ENCODE assay signal across 8 cellular contexts in genomic region chr3:194573680-194574437, GRCh38. TPM values are rescaled to one million over a fixed set of nuclear protein-coding genes. Genes with fewer than 3 reads are reported as not detected.
DNase-seq lines count a peak whose midpoint lies in the region; ATAC-seq, FAIRE-seq and TF ChIP-seq lines count a peak whose summit lies in the region.

No MANE protein-coding gene starts in this region.

- in situ Hi-C loops in HepG2 (cut with HindIII; ENCODE audit: extremely low pct_ligation_motif_present, low pct_unique_long_range_greater_than_20kb): loop anchor here (5.0 kb wide), 1 partner anchor 97 kb away; no protein-coding TSS in a partner anchor

- FAIRE-seq in HepG2 (lab: Jason Lieb, UNC): peak; percentile 86

- DNase-seq in cardiac fibroblast (ENCODE audit: low read depth in 2 of 2) (peak; percentile 72 to 82), HepG2 (ENCODE audit: low spot score) (peak; percentile 48), tibial artery (no peak), RWPE1 (ENCODE audit: low spot score) (no peak)

- POLR2A ChIA-PET in HepG2 (lab: Yijun Ruan, JAX): interaction anchor here (1.4 to 3.5 kb wide), 6 partner anchors 9 to 178 kb away, joined by 3 to 24 read pairs (median 6); no protein-coding TSS in a partner anchor
- POLR2A ChIA-PET in RWPE1 (lab: Yijun Ruan, JAX; ENCODE audit: low non-redundant PET): no interaction called here

- H2AFZ ChIP-seq in SU-DHL-6 (ENCODE audit: low read depth, low read length, severe bottlenecking) (no peak overlapping the region), HepG2 (ENCODE audit: low read length) (no peak overlapping the region)

- no peak overlapping the region for H3K27ac ChIP-seq in DOHH2 (ENCODE audit: low read depth, low read length)
- no peak overlapping the region for H3K27ac ChIP-seq in SU-DHL-6 (ENCODE audit: low read depth, low read length)
- no peak overlapping the region for H3K27ac ChIP-seq in HepG2 (ENCODE audit: extremely low read length, insufficient read depth, low read length)
- peak overlapping the region; percentile 79 to 85 for H3K27ac ChIP-seq in tibial artery
- H3K27ac ChIP-seq in RWPE1: no peak overlapping the region; the same call in 1 of the 2 replicates

- BruUV-seq in HepG2 (replicated peaks; lab: Mats Ljungman, UMichigan): no TSS peak

- H3K9ac ChIP-seq in SU-DHL-6 (ENCODE audit: low read length) (no peak overlapping the region), HepG2 (ENCODE audit: insufficient read depth, low read depth, low read length) (no peak overlapping the region)

- ATAC-seq in GM21367 (IDR thresholded peaks at IDR 0.05; ENCODE audit: unreplicated experiment) (peak; percentile 74), HepG2 (peak; percentile 89)

- TF ChIP-seq EP300 in Ishikawa (IDR thresholded peaks at IDR 0.05; ENCODE audit: borderline replicate concordance) (no peak), HepG2 (IDR thresholded peaks at IDR 0.05; ENCODE audit: low read depth in 2 of 2, low read length in 2 of 2) (no peak), HepG2 (CRISPR knock-in tag; IDR thresholded peaks at IDR 0.05; ENCODE audit: borderline replicate concordance) (no peak)

- H3K4me2 ChIP-seq in DOHH2 (ENCODE audit: low read length) (no peak overlapping the region), SU-DHL-6 (ENCODE audit: low read depth, low read length, poor library complexity, severe bottlenecking) (no peak overlapping the region), HepG2 (ENCODE audit: low read depth, low read length) (peak overlapping the region; percentile 42; the same call in 1 of the 2 replicates)

- WGBS in HepG2 (ENCODE audit: low lambda C conversion rate): 50% methylated on average over 10 of the region's 10 CpGs

- no peak overlapping the region for H3K4me3 ChIP-seq in DOHH2 (ENCODE audit: low read length)
- no peak overlapping the region for H3K4me3 ChIP-seq in SU-DHL-6 (ENCODE audit: insufficient read depth, low read length, poor library complexity, severe bottlenecking)
- H3K4me3 ChIP-seq in cardiac fibroblast (replicated peaks in 1 of 2; ENCODE audit: low read depth in 2 of 2, low read length in 2 of 2): peak overlapping the region in 1 of 2 donors; percentile 2
- H3K4me3 ChIP-seq in HepG2 (replicated peaks in 1 of 3; ENCODE audit: insufficient read depth in 1 of 3, low read depth in 2 of 3, low read length in 3 of 3): no peak overlapping the region; a peak in 1 of 6 replicates
- H3K4me3 ChIP-seq in tibial artery: no peak overlapping the region

- H3K4me1 ChIP-seq in DOHH2 (ENCODE audit: control insufficient read depth, low read length): no peaks in the 10 kb centered on the region
- peaks cover 64% of the 10 kb centered on the region for H3K4me1 ChIP-seq in HepG2 (ENCODE audit: insufficient read depth, low read length)
- peaks cover 3 to 35% (median 22%) of the 10 kb centered on the region in 4 donors for H3K4me1 ChIP-seq in tibial artery

- CTCF ChIA-PET in HepG2 (lab: Yijun Ruan, JAX; ENCODE audit: low intra/inter-chr PET ratio, low total read pairs) (interaction anchor here (1.5 kb wide), 1 partner anchor 102 kb away, joined by 11 read pairs; no protein-coding TSS in a partner anchor), RWPE1 (lab: Yijun Ruan, JAX) (interaction anchor here (0.5 kb wide), 2 partner anchors 47 to 76 kb away, joined by 3 to 6 read pairs; no protein-coding TSS in a partner anchor)

- no peak for TF ChIP-seq POLR2A in HepG2 (IDR thresholded peaks at IDR 0.05; ENCODE audit: insufficient read depth in 1 of 2, low read depth in 2 of 2, low read length in 2 of 2)

- H4K20me1 ChIP-seq in DOHH2 (ENCODE audit: control insufficient read depth, insufficient read depth, low read depth, low read length) (no peaks in the 10 kb centered on the region), SU-DHL-6 (ENCODE audit: low read depth, low read length) (no peaks in the 10 kb centered on the region), HepG2 (ENCODE audit: insufficient read depth, low read length) (no peaks in the 10 kb centered on the region)

- TF ChIP-seq CTCF in DOHH2 (IDR thresholded peaks at IDR 0.05; ENCODE audit: low read depth, low read length, poor library complexity, severe bottlenecking) (peak; percentile 63), SU-DHL-6 (IDR thresholded peaks at IDR 0.05; ENCODE audit: insufficient read depth, low read length, poor library complexity, severe bottlenecking) (peak; percentile 42), cardiac fibroblast (IDR thresholded peaks at IDR 0.05; ENCODE audit: low read depth, low read length) (peak; percentile 44), HepG2 (CRISPR knock-in tag; IDR thresholded peaks at IDR 0.05) (peak; percentile 95), tibial artery (IDR thresholded peaks at IDR 0.05) (peak; percentile 70 to 75), RWPE1 (conservative IDR thresholded peaks at IDR 0.05; ENCODE audit: low read depth) (no peak)

- TF ChIP-seq RAD21 in Ishikawa (IDR thresholded peaks at IDR 0.05; ENCODE audit: low read depth) (peak; percentile 87), HepG2 (CRISPR knock-in tag; IDR thresholded peaks at IDR 0.05) (peak; percentile 75)

- H3F3A ChIP-seq in DOHH2 (ENCODE audit: control insufficient read depth, insufficient read depth) (no peaks in the 10 kb centered on the region), SU-DHL-6 (ENCODE audit: insufficient read depth) (no peaks in the 10 kb centered on the region)

- no peaks in the 10 kb centered on the region for H3K9me2 ChIP-seq in DOHH2 (replicated peaks; ENCODE audit: control insufficient read depth, low read length)
- no peaks in the 10 kb centered on the region for H3K9me2 ChIP-seq in SU-DHL-6 (replicated peaks; ENCODE audit: insufficient read depth, low read length)

- H3K9me3 ChIP-seq in DOHH2 (ENCODE audit: control insufficient read depth, insufficient read depth, low read length) (no peaks in the 10 kb centered on the region), SU-DHL-6 (ENCODE audit: insufficient read depth, low read length) (no peaks in the 10 kb centered on the region), HepG2 (ENCODE audit: low read length) (no peaks in the 10 kb centered on the region), tibial artery (no peaks in the 10 kb centered on the region)

- H3K27me3 ChIP-seq in DOHH2 (ENCODE audit: control insufficient read depth, low read length) (peaks cover 6% of the 10 kb centered on the region; the same call in 1 of the 2 replicates), SU-DHL-6 (ENCODE audit: low read length) (no peaks in the 10 kb centered on the region), HepG2 (ENCODE audit: control insufficient read depth in 1 of 2, insufficient read depth in 2 of 2, low read length in 2 of 2) (no peaks in the 10 kb centered on the region), tibial artery (no peaks in the 10 kb centered on the region)

- intact Hi-C loops in HepG2 (cut with micrococcal nuclease; ENCODE audit: unreplicated experiment) (loop anchor here (1.0 to 5.0 kb wide), 2 partner anchors 87 to 102 kb away; partner anchors contain the start of gene ATP13A3), tibial artery (cut with DNase I; ENCODE audit: low total_unique reads) (loop anchor here (2.0 kb wide), 1 partner anchor 93 kb away; no protein-coding TSS in a partner anchor)

- H3K79me2 ChIP-seq in DOHH2 (ENCODE audit: control insufficient read depth, low read length) (no peaks in the 10 kb centered on the region), SU-DHL-6 (ENCODE audit: insufficient read depth, low read length) (no peaks in the 10 kb centered on the region), HepG2 (ENCODE audit: insufficient read depth, low read length) (no peaks in the 10 kb centered on the region)

- H3K36me3 ChIP-seq in DOHH2 (ENCODE audit: control insufficient read depth, low read length) (no peaks in the 10 kb centered on the region), SU-DHL-6 (ENCODE audit: low read length) (no peaks in the 10 kb centered on the region), HepG2 (replicated peaks in 1 of 2; ENCODE audit: control insufficient read depth in 1 of 2, insufficient read depth in 2 of 2, low read length in 2 of 2) (no peaks in the 10 kb centered on the region), tibial artery (no peaks in the 10 kb centered on the region)

TF ChIP-seq in Ishikawa, 13 proteins besides CTCF, POLR2A, EP300 and RAD21 (continues in another document):
- TF ChIP-seq EGR1 (IDR thresholded peaks at IDR 0.05): no peak
- no peak for TF ChIP-seq NFIC (IDR thresholded peaks at IDR 0.05)
- no peak for TF ChIP-seq ZBTB7A (IDR thresholded peaks at IDR 0.05; ENCODE audit: low read depth)

TF ChIP-seq in HepG2, 621 proteins besides CTCF, POLR2A, EP300 and RAD21 (continues in another document):
- TF ChIP-seq LCORL (IDR thresholded peaks at IDR 0.05) (no peak), LCORL (CRISPR knock-in tag; IDR thresholded peaks at IDR 0.05) (0 out of 2 replicates have a peak, but pooled peaks have one; percentile 25), ZNF713 (CRISPR knock-in tag; IDR thresholded peaks at IDR 0.05) (no peak), ZMYM3 (CRISPR knock-in tag; IDR thresholded peaks at IDR 0.05) (peak; percentile 69; the same call in 1 of the 2 replicates), SPEN (CRISPR knock-in tag; IDR thresholded peaks at IDR 0.05; ENCODE audit: low read depth) (peak; percentile 27; the same call in 1 of the 2 replicates)

RNA-seq across cellular contexts. Expression of gene TMEM44, which starts 59.4 kb away (rescaled TPM):
- 3.2 and 7.3 TPM in 2 replicates for total RNA-seq in HepG2 (2016; rRNA removed; fragmentation: Illumina TruSeq; extraction: Trizol)
- 2.0 and 2.5 TPM in 2 replicates for total RNA-seq in HepG2 (2016; cell fraction: cytosol; rRNA removed; fragmentation: Illumina TruSeq; extraction: Trizol; ENCODE audit: low read depth)
- 2.4 and 7.8 TPM in 2 replicates for total RNA-seq in HepG2 (2016; cell fraction: insoluble cytoplasmic fraction; rRNA removed; fragmentation: Illumina TruSeq; extraction: Trizol)
- 3.7 and 4.9 TPM in 2 replicates for total RNA-seq in HepG2 (2016; cell fraction: membrane; rRNA removed; fragmentation: Illumina TruSeq; extraction: Trizol)
- total RNA-seq in HepG2 (2016; cell fraction: nucleus; rRNA removed; fragmentation: Illumina TruSeq; extraction: Trizol): 8.7 and 10.7 TPM in 2 replicates
- 13.8 and 16.0 TPM in 2 replicates for polyA plus RNA-seq in HepG2 (2011; rRNA removed)
- 8.3 and 8.8 TPM in 2 replicates for polyA plus RNA-seq in HepG2 (2011; cell fraction: cytosol; rRNA removed)
- polyA plus RNA-seq in HepG2 (2011; cell fraction: nucleus; rRNA removed): 49.0 and 57.1 TPM in 2 replicates
- 6.3 and 10.4 TPM in 2 replicates for polyA plus RNA-seq in HepG2 (2012)
- polyA plus RNA-seq in HepG2 (2016; cell fraction: cytosol; fragmentation: Illumina TruSeq; extraction: Trizol; ENCODE audit: low read depth): 1.9 and 2.6 TPM in 2 replicates
- polyA plus RNA-seq in HepG2 (2016; cell fraction: insoluble cytoplasmic fraction; fragmentation: Illumina TruSeq; extraction: Trizol; ENCODE audit: low read depth): 3.4 and 3.6 TPM in 2 replicates
- polyA plus RNA-seq in HepG2 (2016; cell fraction: membrane; fragmentation: Illumina TruSeq; extraction: Trizol; ENCODE audit: low read depth): 3.5 and 4.2 TPM in 2 replicates
- polyA plus RNA-seq in HepG2 (2016; cell fraction: nucleus; fragmentation: Illumina TruSeq; extraction: Trizol; ENCODE audit: insufficient read depth, low read depth): 34.3 and 35.9 TPM in 2 replicates
- polyA minus RNA-seq in HepG2 (2011; rRNA and poly(A)+ RNA removed; ENCODE audit: low replicate concordance): 11.5 and 19.4 TPM in 2 replicates
- polyA minus RNA-seq in HepG2 (2011; cell fraction: cytosol; rRNA and poly(A)+ RNA removed): 2.8 and 4.9 TPM in 2 replicates
- 13.4 and 15.0 TPM in 2 replicates for polyA minus RNA-seq in HepG2 (2011; cell fraction: nucleus; rRNA and poly(A)+ RNA removed)

Comparison
In these comparisons a context has a peak if more than half of its experiments do, and no peak if none do; other contexts are left out.
1. H3K27ac ChIP-seq: peak in tibial artery (2 of 2); none in DOHH2 (single experiment), SU-DHL-6 (single experiment), HepG2 (single experiment) and RWPE1 (single experiment).
2. DNase-seq: peak in cardiac fibroblast (2 of 2) and HepG2 (single experiment); none in tibial artery (0 of 2) and RWPE1 (single experiment).